22 cellular contexts compared by ENCODE assay signal in the genomic region with DNA sequence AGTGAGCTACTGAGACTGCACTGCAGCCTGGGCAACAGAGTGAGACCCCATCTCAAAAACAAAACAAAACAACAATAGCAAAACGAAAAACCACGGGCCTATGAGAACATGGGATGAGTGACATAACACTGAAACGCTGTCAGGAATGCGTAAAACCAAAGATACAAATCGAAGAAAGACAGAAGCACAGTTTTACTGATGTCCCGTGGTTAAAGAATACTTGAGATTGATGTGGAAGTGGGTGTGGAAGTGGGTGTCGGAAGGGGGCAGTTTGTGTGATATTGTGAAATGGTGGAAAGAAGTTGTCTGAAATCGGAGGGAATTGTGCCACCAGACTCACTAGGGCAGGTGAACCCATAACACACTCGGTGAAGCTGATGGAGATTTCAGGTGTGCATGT. TPM values are rescaled to one million over a fixed set of nuclear protein-coding genes. Genes with fewer than 3 reads are reported as not detected.
DNase-seq lines count a peak whose midpoint lies in the region; ATAC-seq, FAIRE-seq and TF ChIP-seq lines count a peak whose summit lies in the region.
"Had no signal": no experiment of that assay in that cellular context is flagged by ENCODE, and none has a peak within 500 bp of the region (broad histone marks: within the 10 kb centered on the region; RNA-seq: fewer than 3 reads in every experiment).

No MANE protein-coding gene starts in this region.

- no peaks in the 10 kb centered on the region for H3K36me3 Mint-ChIP-seq in activated naive CD4-positive, alpha-beta T cell treated with anti-CD3 and anti-CD28 coated beads, Interleukin-2, amount 50 U/mL, for 24 hours
- H3K36me3 Mint-ChIP-seq in WTC11 (no peaks in the 10 kb centered on the region; the same call in 1 of the 2 replicates), endodermal cell (ENCODE audit: low read depth) (peaks cover 7% of the 10 kb centered on the region)
- H3K36me3 Mint-ChIP-seq: CD8-positive, alpha-beta memory T cell had no signal

- no peak overlapping the region for H3K14ac ChIP-seq in IMR-90 (replicated peaks; ENCODE audit: low read depth, low read length)

- H3K4me3 ChIP-seq in IMR-90 (ENCODE audit: insufficient read depth, low read depth, low read length): no peak overlapping the region
- H3K4me3 ChIP-seq in endodermal cell (ENCODE audit: low read length): no peak overlapping the region
- H3K4me3 ChIP-seq: HAP-1 had no signal

- H3K9ac ChIP-seq in IMR-90 (ENCODE audit: low read depth, low read length): no peak overlapping the region
- no peak overlapping the region for H3K9ac ChIP-seq in endodermal cell (ENCODE audit: extremely low read depth, low read length, poor library complexity, severe bottlenecking)

- H3K23ac ChIP-seq in IMR-90 (ENCODE audit: low read depth, low read length): no peak overlapping the region

- peaks cover 2% of the 10 kb centered on the region; the same call in 1 of the 2 replicates for H3K4me1 ChIP-seq in IMR-90 (ENCODE audit: control insufficient read depth, insufficient read depth, low read length)
- no peaks in the 10 kb centered on the region for H3K4me1 ChIP-seq in endodermal cell (ENCODE audit: control insufficient read depth, insufficient read depth, low read length)
- H3K4me1 ChIP-seq: HAP-1 had no signal

- no TSS peak for BruUV-seq in IMR-90 (replicated peaks; lab: Mats Ljungman, UMichigan)

- no peak overlapping the region for H3K4me2 ChIP-seq in IMR-90 (ENCODE audit: low read depth, low read length)

- no peak overlapping the region for H4K5ac ChIP-seq in IMR-90 (ENCODE audit: low read depth, low read length)

- H3K27ac ChIP-seq in IMR-90 (ENCODE audit: insufficient read depth, low read length): no peak overlapping the region
- no peak overlapping the region for H3K27ac ChIP-seq in endodermal cell (ENCODE audit: low read depth, low read length)

- no peak for TF ChIP-seq CTCF in IMR-90 (conservative IDR thresholded peaks at IDR 0.05; ENCODE audit: low read depth, low read length)
- no peak for TF ChIP-seq CTCF in WTC11 (IDR thresholded peaks at IDR 0.05)
- TF ChIP-seq CTCF in endodermal cell (conservative IDR thresholded peaks at IDR 0.05): no peak

- no peak overlapping the region for H3K56ac ChIP-seq in IMR-90 (ENCODE audit: extremely low read depth, insufficient read depth, low read length)

- H4K8ac ChIP-seq in IMR-90 (ENCODE audit: low read depth in 2 of 2, low read length in 2 of 2): no peak overlapping the region

- peak overlapping the region; percentile 24 for H3K27ac Mint-ChIP-seq in activated naive CD4-positive, alpha-beta T cell treated with anti-CD3 and anti-CD28 coated beads, Interleukin-2, amount 50 U/mL, for 24 hours
- H3K27ac Mint-ChIP-seq in WTC11 (no peak overlapping the region), endodermal cell (no peak overlapping the region)
- H3K27ac Mint-ChIP-seq: B cell; CD4-positive, CD25-positive, alpha-beta regulatory T cell; CD8-positive, alpha-beta memory T cell; HFFc6 had no signal

- no peak overlapping the region for H3K18ac ChIP-seq in IMR-90 (ENCODE audit: low read depth, low read length)

- H2BK120ac ChIP-seq in IMR-90 (ENCODE audit: low read depth, low read length): no peak overlapping the region

- no peaks in the 10 kb centered on the region for H4K20me1 ChIP-seq in IMR-90 (ENCODE audit: insufficient read depth, low read length)

- no peaks in the 10 kb centered on the region for H3K9me3 ChIP-seq in IMR-90 (ENCODE audit: control insufficient read depth, insufficient read depth, low read length)
- peaks cover 7% of the 10 kb centered on the region for H3K9me3 ChIP-seq in endodermal cell (ENCODE audit: control insufficient read depth, low read length)
- H3K9me3 ChIP-seq: HAP-1 had no signal

- H2AFZ ChIP-seq in IMR-90 (replicated peaks; ENCODE audit: low read length, poor library complexity): no peak overlapping the region

- POLR2A ChIA-PET in IMR-90 (lab: Charles Lee; ENCODE audit: unreplicated experiment) (no interaction called here), WTC11 (lab: Charles Lee) (no interaction called here)

- H2AK5ac ChIP-seq in IMR-90 (ENCODE audit: low read depth, low read length): peak overlapping the region; percentile 50; the same call in 1 of the 2 replicates

- peak; percentile 50 for FAIRE-seq in urothelium cell line (lab: Jason Lieb, UNC)
- FAIRE-seq: D721Med, G401.6, GM12891, GM19239 had no signal

- H3K9me3 Mint-ChIP-seq in activated naive CD4-positive, alpha-beta T cell treated with anti-CD3 and anti-CD28 coated beads, Interleukin-2, amount 50 U/mL, for 24 hours: no peaks in the 10 kb centered on the region
- H3K9me3 Mint-ChIP-seq in WTC11: no peaks in the 10 kb centered on the region; the same call in 1 of the 2 replicates
- no peaks in the 10 kb centered on the region for H3K9me3 Mint-ChIP-seq in endodermal cell
- H3K9me3 Mint-ChIP-seq: CD4-positive, CD25-positive, alpha-beta regulatory T cell; CD8-positive, alpha-beta memory T cell had no signal

- ATAC-seq in IMR-90 (ENCODE audit: low read depth) (no peak), WTC11 (no peak)

- dilution Hi-C loops in IMR-90 (cut with HindIII; ENCODE audit: low sequenced_read_pairs, unreplicated experiment): no loop called here

- peaks cover 3% of the 10 kb centered on the region; the same call in 1 of the 2 replicates for H3K9me1 ChIP-seq in IMR-90 (ENCODE audit: insufficient read depth, low read length)

- H3K27me3 Mint-ChIP-seq in activated naive CD4-positive, alpha-beta T cell treated with anti-CD3 and anti-CD28 coated beads, Interleukin-2, amount 50 U/mL, for 24 hours: no peaks in the 10 kb centered on the region
- H3K27me3 Mint-ChIP-seq in WTC11 (ENCODE audit: low read depth) (peaks cover 24% of the 10 kb centered on the region), endodermal cell (ENCODE audit: insufficient read depth) (peaks cover 3% of the 10 kb centered on the region)
- H3K27me3 Mint-ChIP-seq: B cell; CD8-positive, alpha-beta memory T cell had no signal

- H3K4me1 Mint-ChIP-seq in activated naive CD4-positive, alpha-beta T cell treated with anti-CD3 and anti-CD28 coated beads, Interleukin-2, amount 50 U/mL, for 24 hours: no peaks in the 10 kb centered on the region
- H3K4me1 Mint-ChIP-seq in WTC11: peaks cover 5% of the 10 kb centered on the region
- peaks cover 5% of the 10 kb centered on the region for H3K4me1 Mint-ChIP-seq in endodermal cell
- H3K4me1 Mint-ChIP-seq: B cell; CD8-positive, alpha-beta memory T cell had no signal

- DNase-seq in activated naive CD4-positive, alpha-beta T cell (lab: John Stamatoyannopoulos, UW): no peak
- no peak for DNase-seq in IMR-90
- no peak for DNase-seq in WTC11 (ENCODE audit: low spot score)
- DNase-seq in urothelium cell line (ENCODE audit: low spot score): no peak
- DNase-seq in endodermal cell: no peak
- DNase-seq in NCI-H187 treated with DMSO at 0.1 percent for 48 hours (lab: John Stamatoyannopoulos, UW): no peak
- no peak for DNase-seq in activated CD4-positive, CD25-positive, alpha-beta regulatory T cell treated with anti-CD3 and anti-CD28 coated beads, Interleukin-2, amount 50 U/mL, for 72 hours
- DNase-seq: 8988T; C1 segment of cervical spinal cord; CD4-positive, CD25-positive, alpha-beta regulatory T cell; CD8-positive, alpha-beta memory T cell; COR-L47; HFFc6 had no signal

- H4K91ac ChIP-seq in IMR-90 (ENCODE audit: insufficient read depth, low read depth, low read length): no peak overlapping the region

- H3K4ac ChIP-seq in IMR-90 (ENCODE audit: low read depth, low read length): no peak overlapping the region

- no peaks in the 10 kb centered on the region for H3K36me3 ChIP-seq in IMR-90 (ENCODE audit: control insufficient read depth, insufficient read depth, low read length)
- peaks cover 4% of the 10 kb centered on the region for H3K36me3 ChIP-seq in endodermal cell (ENCODE audit: control insufficient read depth, insufficient read depth, low read length)
- H3K36me3 ChIP-seq: HAP-1 had no signal

- H2BK5ac ChIP-seq in IMR-90 (ENCODE audit: low read depth, low read length, poor library complexity, severe bottlenecking): no peak overlapping the region

- TF ChIP-seq RAD21 in IMR-90 (IDR thresholded peaks at IDR 0.05; ENCODE audit: low read length): no peak

- H2BK15ac ChIP-seq in IMR-90 (ENCODE audit: low read depth, low read length): no peak overlapping the region

- H3K27me3 ChIP-seq in IMR-90 (ENCODE audit: control insufficient read depth, insufficient read depth, low read length) (no peaks in the 10 kb centered on the region), endodermal cell (ENCODE audit: control insufficient read depth, insufficient read depth, low read length, poor library complexity, severe bottlenecking) (no peaks in the 10 kb centered on the region)

- H2AK9ac ChIP-seq in IMR-90 (replicated peaks; ENCODE audit: low read depth, low read length, poor library complexity): no peak overlapping the region

- 86% methylated on average over 5 of the region's 9 CpGs; no CpG with 5 or more reads in 1 of the 2 experiments for WGBS in IMR-90 (ENCODE audit: extremely low coverage in 2 of 2, insufficient read length in 1 of 2), 2 experiments
- 96 to 97% methylated on average over 7 to 9 of the region's 9 CpGs for WGBS in endodermal cell (ENCODE audit: insufficient coverage in 1 of 2, insufficient read length in 1 of 2), 2 experiments

- H2BK20ac ChIP-seq in IMR-90 (ENCODE audit: low read depth, low read length): no peak overlapping the region

- no peaks in the 10 kb centered on the region for H3K79me1 ChIP-seq in IMR-90 (ENCODE audit: low read depth in 1 of 2, low read length in 2 of 2)

- in situ Hi-C loops in IMR-90 (cut with MboI; ENCODE audit: low sequenced_read_pairs): no loop called here

- H3K4me3 Mint-ChIP-seq in activated naive CD4-positive, alpha-beta T cell treated with anti-CD3 and anti-CD28 coated beads, Interleukin-2, amount 50 U/mL, for 24 hours: no peak overlapping the region
- H3K4me3 Mint-ChIP-seq in WTC11 (no peak overlapping the region), endodermal cell (no peak overlapping the region)
- H3K4me3 Mint-ChIP-seq: B cell; CD4-positive, CD25-positive, alpha-beta regulatory T cell; CD8-positive, alpha-beta memory T cell; HFFc6 had no signal

- TF ChIP-seq POLR2A in IMR-90 (IDR thresholded peaks at IDR 0.05; ENCODE audit: low read depth, low read length): no peak

- CTCF ChIA-PET in IMR-90 (lab: Yijun Ruan, JAX) (no interaction called here), WTC11 (lab: Charles Lee) (interaction anchor here (0.9 to 3.5 kb wide), 4 partner anchors 9 to 53 kb away, joined by 3 to 20 read pairs (median 4); no protein-coding TSS in a partner anchor)

- intact Hi-C loops in IMR-90 (cut with micrococcal nuclease): no loop called here

RNA-seq across cellular contexts. Expression of a gene that starts 9.5 kb away (rescaled TPM):
- total RNA-seq in IMR-90 (2012; rRNA removed): not detected in 2 replicates
- 0.10 TPM in 1 of 2 replicates, not detected in the other for polyA plus RNA-seq in IMR-90 (2012; rRNA removed)
- polyA plus RNA-seq in IMR-90 (2012; cell fraction: cytosol; rRNA removed): 0.06 and 0.18 TPM in 2 replicates
- polyA plus RNA-seq in IMR-90 (2012; cell fraction: nucleus; rRNA removed; ENCODE audit: low replicate concordance): 0.03 and 0.25 TPM in 2 replicates
- 0.30 TPM in 1 of 3 replicates, not detected in the others for total RNA-seq in WTC11 (2021)
- 10 to 100 TPM; 15.1 to 26.9 TPM for total RNA-seq in endodermal cell
- polyA plus RNA-seq in endodermal cell (2013, experiment 1 of 2): 3.5 TPM
- 3.6 TPM for polyA plus RNA-seq in endodermal cell (2013, experiment 2 of 2)
- total RNA-seq: A673 had no signal

RNA-seq across cellular contexts. Expression of a gene that starts 36.3 kb away (rescaled TPM):
- under 0.01 TPM in 1 of 2 replicates, not detected in the other for total RNA-seq in IMR-90 (2012; rRNA removed)
- polyA plus RNA-seq in IMR-90 (2012; rRNA removed): 0.32 TPM in 2 replicates
- polyA plus RNA-seq in IMR-90 (2012; cell fraction: cytosol; rRNA removed): 0.24 and 0.26 TPM in 2 replicates
- polyA plus RNA-seq in IMR-90 (2012; cell fraction: nucleus; rRNA removed; ENCODE audit: low replicate concordance): 1.4 and 3.8 TPM in 2 replicates
- 2.7 to 4.5 TPM (median 4.0 TPM) in 3 replicates for total RNA-seq in WTC11 (2021)
- total RNA-seq in endodermal cell: 1 to 10 TPM; 3.2 to 4.8 TPM
- 0.50 TPM for polyA plus RNA-seq in endodermal cell (2013, experiment 1 of 2)
- 2.2 TPM for polyA plus RNA-seq in endodermal cell (2013, experiment 2 of 2)
- total RNA-seq: A673; CD4-positive, CD25-positive, alpha-beta regulatory T cell; H4; HFFc6 had no signal

RNA-seq across cellular contexts. Expression of a gene that starts 38.7 kb away (rescaled TPM):
- total RNA-seq in IMR-90 (2012; rRNA removed) (1.3 and 1.7 TPM in 2 replicates), WTC11 (2021) (3.6 to 5.3 TPM (median 5.1 TPM) in 3 replicates), endodermal cell (1 to 10 TPM; 2.0 to 3.4 TPM)
- 2.9 and 3.5 TPM in 2 replicates for polyA plus RNA-seq in IMR-90 (2012; rRNA removed)
- 3.6 and 4.3 TPM in 2 replicates for polyA plus RNA-seq in IMR-90 (2012; cell fraction: cytosol; rRNA removed)
- polyA plus RNA-seq in IMR-90 (2012; cell fraction: nucleus; rRNA removed; ENCODE audit: low replicate concordance): 1.2 and 1.9 TPM in 2 replicates
- polyA plus RNA-seq in endodermal cell (2013, experiment 1 of 2): 3.3 TPM
- 2.3 TPM for polyA plus RNA-seq in endodermal cell (2013, experiment 2 of 2)
- total RNA-seq: CD4-positive, CD25-positive, alpha-beta regulatory T cell; CD8-positive, alpha-beta memory T cell had no signal
- polyA plus RNA-seq: CD4-positive, CD25-positive, alpha-beta regulatory T cell had no signal

Comparison
In these comparisons a context has a peak if more than half of its experiments do, and no peak if none do; other contexts are left out.
1. RNA of a gene that starts 9.5 kb away (total RNA-seq): 15.1 to 26.9 TPM in endodermal cell; 0.30 TPM in WTC11 and not detected in IMR-90; every median in the first group is over 10 times any median in the second.